ENCODE assay signal across 8 cellular contexts in the genomic region with DNA sequence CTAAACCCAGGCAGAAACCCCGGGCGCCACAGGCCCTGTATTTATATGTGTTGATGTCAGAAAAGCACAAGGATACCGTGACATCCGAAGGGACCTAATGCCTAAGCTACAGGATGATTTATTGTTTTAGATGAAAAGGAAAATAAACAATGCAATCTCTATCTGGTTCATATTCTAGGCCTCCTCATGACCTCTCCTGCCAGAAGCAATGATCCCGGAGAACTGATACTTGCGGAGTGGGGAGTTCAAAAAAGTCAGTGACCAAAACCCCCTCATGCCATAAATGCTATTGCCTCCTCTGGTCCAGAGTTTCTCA. TPM values are rescaled to one million over a fixed set of nuclear protein-coding genes. Genes with fewer than 3 reads are reported as not detected.
DNase-seq lines count a peak whose midpoint lies in the region; ATAC-seq and TF ChIP-seq lines count a peak whose summit lies in the region.

No MANE protein-coding gene starts in this region.

- TF ChIP-seq CTCF in activated B cell treated with CpG ODN at 0.5 μM for 24 hours (IDR thresholded peaks at IDR 0.05), result no peak
- no peak for TF ChIP-seq CTCF in heart right ventricle (IDR thresholded peaks at IDR 0.05)
- no peak for TF ChIP-seq CTCF in GM13976 (IDR thresholded peaks at IDR 0.05; ENCODE audit: borderline replicate concordance, control extremely low read depth, extremely low read depth, insufficient read depth, missing control alignments)

- in situ Hi-C loops in HAP-1 (cut with MboI; ENCODE audit: low sequenced_read_pairs) (no loop called here), GM13976 (cut with MboI; ENCODE audit: low sequenced_read_pairs, unreplicated experiment) (no loop called here)

- H3K4me3 Mint-ChIP-seq in activated B cell treated with CpG ODN at 0.5 μM for 24 hours, result peak overlapping the region; percentile 83

- DNase-seq in HAP-1 (ENCODE audit: low spot score in 2 of 2) (no peak), activated B cell treated with CpG ODN at 0.5 μM for 24 hours (no peak), heart right ventricle (peak in 1 of 2 donors; percentile 16), GM13976 (ENCODE audit: low spot score) (no peak), NCI-H345 (lab: John Stamatoyannopoulos, UW) (no peak)
- no peak for DNase-seq in effector CD4-positive, alpha-beta T cell
- no peak for DNase-seq in activated effector memory CD4-positive, alpha-beta T cell treated with anti-CD3 and anti-CD28 coated beads, Interleukin-2, amount 50 U/mL, for 16 hours

- whole genome bisulfite sequencing in heart right ventricle, 2 donors, result 18 to 30% methylated on average over 6 of the region's 6 CpGs

- peaks cover 16% of the 10 kb centered on the region for H3K4me1 Mint-ChIP-seq in activated B cell treated with CpG ODN at 0.5 μM for 24 hours

- no peak for ATAC-seq in activated B cell treated with CpG ODN at 0.5 μM for 24 hours (ENCODE audit: low read depth)
- peak in 1 of 8 donors; percentile 18 for ATAC-seq in heart right ventricle

- CTCF ChIA-PET in activated B cell treated with CpG ODN at 0.5 μM for 24 hours (lab: Charles Lee), result no interaction called here

- peak overlapping the region; percentile 64; the same call in 1 of the 2 replicates for H3K4me3 ChIP-seq in HAP-1
- H3K4me3 ChIP-seq in heart right ventricle, result peak overlapping the region; percentile 62 to 89 (median 78)
- H3K4me3 ChIP-seq in skin epidermis, result peak overlapping the region in 6 of 7 experiments; percentile 48 to 74 (median 61)

- peaks cover 12% of the 10 kb centered on the region for H3K4me1 ChIP-seq in HAP-1
- H3K4me1 ChIP-seq in heart right ventricle, result peaks cover 0 to 41% (median 22%) of the 10 kb centered on the region in 9 donors

- H3K27ac Mint-ChIP-seq in activated B cell treated with CpG ODN at 0.5 μM for 24 hours, result no peak overlapping the region

- H3K27me3 ChIP-seq in HAP-1 (ENCODE audit: low read depth) (no peaks in the 10 kb centered on the region), heart right ventricle (peaks cover 0 to 40% (median 0%) of the 10 kb centered on the region in 7 donors)

- intact Hi-C loops in activated B cell treated with CpG ODN at 0.5 μM for 24 hours (cut with micrococcal nuclease) (loop anchor here (5.0 kb wide), 1 partner anchor 117 kb away; a partner anchor contains a TSS), heart right ventricle (cut with DNase I) (loop anchor here in 1 of 10 donors (5.0 kb wide), 2 partner anchors 43 to 133 kb away; no protein-coding TSS in a partner anchor)

- H3K9me3 ChIP-seq in HAP-1 (no peaks in the 10 kb centered on the region), heart right ventricle (peaks cover 0 to 14% (median 0%) of the 10 kb centered on the region in 11 donors)

- H3K36me3 ChIP-seq in HAP-1 (replicated peaks) (no peaks in the 10 kb centered on the region; the same call in 1 of the 2 replicates), heart right ventricle (no peaks in the 10 kb centered on the region)

- H3K36me3 Mint-ChIP-seq in activated B cell treated with CpG ODN at 0.5 μM for 24 hours (ENCODE audit: low read depth), result peaks cover 2% of the 10 kb centered on the region

- POLR2A ChIA-PET in activated B cell treated with CpG ODN at 0.5 μM for 24 hours (lab: Charles Lee), result no interaction called here

- H3K27me3 Mint-ChIP-seq in activated B cell treated with CpG ODN at 0.5 μM for 24 hours, result peaks cover 55% of the 10 kb centered on the region

- no peaks in the 10 kb centered on the region for H3K9me3 Mint-ChIP-seq in activated B cell treated with CpG ODN at 0.5 μM for 24 hours

- H3K27ac ChIP-seq in heart right ventricle (peak overlapping the region; percentile 83 to 96 (median 92)), skin epidermis (peak overlapping the region; percentile 57 to 92 (median 86))

RNA-seq across cellular contexts. Expression of a gene that starts 0.8 kb away (rescaled TPM):
- 1.2 and 1.6 TPM in 2 replicates for total RNA-seq in activated B cell treated with CpG ODN at 0.5 μM for 24 hours
- total RNA-seq in heart right ventricle, result 10 to 100 TPM in 9 of 10 donors, 1 to 10 TPM in 1; 9.7 to 43.5 (median 19.7) TPM
- 10 to 100 TPM; 20.8 to 46.3 TPM for polyA plus RNA-seq in heart right ventricle
